ENCODE assay signal across 29 cellular contexts in genomic region chrX:47199286-47199685, GRCh38.
"Had no signal": no experiment of that assay in that cellular context is flagged by ENCODE, and none has a peak within 500 bp of the region (broad histone marks: within the 10 kb centered on the region; RNA-seq: fewer than 3 reads in every experiment).

No MANE protein-coding gene starts in this region.

- H3K9me3 ChIP-seq: ascending aorta, sigmoid colon, upper lobe of left lung had no signal

- H3K27ac ChIP-seq: ascending aorta, brain microvascular endothelial cell, foreskin keratinocyte, SK-N-MC, VCaP had no signal

- H3K4me3 Mint-ChIP-seq: activated CD4-positive, alpha-beta T cell treated with anti-CD3 and anti-CD28 coated beads, Interleukin-2, amount 10 ng/mL, durations not matched to agents 7 days and 5 days; activated CD8-positive, alpha-beta memory T cell treated with anti-CD3 and anti-CD28 coated beads, Interleukin-2, amount 10 ng/mL, durations not matched to agents 7 days and 5 days; activated CD8-positive, alpha-beta T cell treated with anti-CD3 and anti-CD28 coated beads for 36 hours; activated T-helper 1 cell treated with anti-CD3 and anti-CD28 coated beads, Interleukin-12 subunit alpha, Interleukin-12 subunit beta, Interleukin-2, Interleukin-4 antibody, amounts not matched to agents 30 ng/mL and 10 ng/mL and 1 ng/mL, durations not matched to agents 14 hours and 24 hours and 36 hours had no signal

- DNase-seq: activated CD4-positive, alpha-beta T cell treated with anti-CD3 and anti-CD28 coated beads, Interleukin-2, amount 10 ng/mL, durations not matched to agents 7 days and 5 days; activated CD4-positive, CD25-positive, alpha-beta regulatory T cell treated with anti-CD3 and anti-CD28 coated beads, Interleukin-2, amount 50 U/mL, for 72 hours; activated CD8-positive, alpha-beta memory T cell treated with anti-CD3 and anti-CD28 coated beads, Interleukin-2, amount 10 ng/mL, durations not matched to agents 7 days and 5 days; activated CD8-positive, alpha-beta T cell treated with anti-CD3 and anti-CD28 coated beads for 36 hours; activated gamma-delta T cell; activated naive CD4-positive, alpha-beta T cell treated with anti-CD3 and anti-CD28 coated beads, Interleukin-2, amount 50 U/mL, for 16 hours; activated T-cell treated with anti-CD3 and anti-CD28 coated beads for 4 hours; brain microvascular endothelial cell; central memory CD4-positive, alpha-beta T cell; foreskin keratinocyte; glutamatergic neuron; hippocampal formation; kidney glomerular epithelial cell; left ventricle myocardium superior; midbrain; nephron progenitor cell; occipital lobe; sigmoid colon; stimulated activated CD4-positive, alpha-beta T cell treated with anti-CD3 and anti-CD28 coated beads, Interleukin-2, amount 100 ng/mL, for 48 hours; stimulated activated CD8-positive, alpha-beta memory T cell treated with anti-CD3 and anti-CD28 coated beads, Interleukin-4, amount 100 ng/mL, for 48 hours; stimulated activated naive CD4-positive, alpha-beta T cell; SW 1271; T-helper 2 cell; upper lobe of left lung had no signal

- H3K4me3 ChIP-seq: ascending aorta, sigmoid colon, SK-N-MC, upper lobe of left lung had no signal

- H3K27me3 Mint-ChIP-seq: activated CD4-positive, alpha-beta T cell treated with anti-CD3 and anti-CD28 coated beads, Interleukin-2, amount 10 ng/mL, durations not matched to agents 7 days and 5 days; activated CD8-positive, alpha-beta memory T cell treated with anti-CD3 and anti-CD28 coated beads, Interleukin-2, amount 10 ng/mL, durations not matched to agents 7 days and 5 days; activated CD8-positive, alpha-beta T cell treated with anti-CD3 and anti-CD28 coated beads for 36 hours had no signal

- H3K4me1 ChIP-seq: foreskin keratinocyte had no signal

- H3K9me3 Mint-ChIP-seq: activated CD4-positive, alpha-beta T cell treated with anti-CD3 and anti-CD28 coated beads, Interleukin-2, amount 10 ng/mL, durations not matched to agents 7 days and 5 days; activated CD8-positive, alpha-beta T cell treated with anti-CD3 and anti-CD28 coated beads for 36 hours; activated T-helper 1 cell treated with anti-CD3 and anti-CD28 coated beads, Interleukin-12 subunit alpha, Interleukin-12 subunit beta, Interleukin-2, Interleukin-4 antibody, amounts not matched to agents 30 ng/mL and 10 ng/mL and 1 ng/mL, durations not matched to agents 14 hours and 24 hours and 36 hours; nephron progenitor cell had no signal

- FAIRE-seq: colon had no signal

- ATAC-seq: activated CD8-positive, alpha-beta memory T cell treated with anti-CD3 and anti-CD28 coated beads, Interleukin-2, amount 10 ng/mL, durations not matched to agents 7 days and 5 days; activated CD8-positive, alpha-beta T cell treated with anti-CD3 and anti-CD28 coated beads for 36 hours; left ventricle myocardium superior had no signal

- H3K27ac Mint-ChIP-seq: activated CD4-positive, alpha-beta T cell treated with anti-CD3 and anti-CD28 coated beads, Interleukin-2, amount 10 ng/mL, durations not matched to agents 7 days and 5 days; activated CD8-positive, alpha-beta memory T cell treated with anti-CD3 and anti-CD28 coated beads, Interleukin-2, amount 10 ng/mL, durations not matched to agents 7 days and 5 days had no signal

- H3K27me3 ChIP-seq: ascending aorta, brain microvascular endothelial cell, foreskin keratinocyte, sigmoid colon, upper lobe of left lung had no signal
